ENCODE assay signal across 1 cellular context in genomic region chr1:8790478-8790877, GRCh38.
TF ChIP-seq lines count a peak whose summit lies in the region.

No MANE protein-coding gene starts in this region.

TF ChIP-seq in K562, 482 proteins besides CTCF, POLR2A, EP300 and RAD21 (continues in another document):
- TF ChIP-seq GABPA (tag; conservative IDR thresholded peaks at IDR 0.05; ENCODE audit: low read depth) (no peak), PURB (CRISPR knock-in tag; IDR thresholded peaks at IDR 0.05; ENCODE audit: low read depth) (no peak), CXXC5 (CRISPR knock-in tag; IDR thresholded peaks at IDR 0.05) (peak; percentile 53; the same call in 1 of the 2 replicates), ZNF583 (CRISPR knock-in tag; IDR thresholded peaks at IDR 0.05) (no peak), TEAD4 (IDR thresholded peaks at IDR 0.05; ENCODE audit: low read length) (peak; percentile 54; the same call in 1 of the 2 replicates), TEAD4 (CRISPR knock-in tag; IDR thresholded peaks at IDR 0.05; ENCODE audit: borderline replicate concordance) (no peak), ZC3H4 (CRISPR knock-in tag; IDR thresholded peaks at IDR 0.05; ENCODE audit: borderline replicate concordance) (no peak), ZNF436 (CRISPR knock-in tag; IDR thresholded peaks at IDR 0.05) (no peak), NFE2 (IDR thresholded peaks at IDR 0.05; ENCODE audit: low read depth) (no peak), ZNF75A (CRISPR knock-in tag; IDR thresholded peaks at IDR 0.05) (no peak), SNAPC5 (CRISPR knock-in tag; IDR thresholded peaks at IDR 0.05) (no peak), ZEB2 (IDR thresholded peaks at IDR 0.05) (no peak), RERE (CRISPR knock-in tag; IDR thresholded peaks at IDR 0.05; ENCODE audit: borderline replicate concordance) (no peak), SRF (CRISPR knock-in tag; IDR thresholded peaks at IDR 0.05) (no peak), PTTG1 (tag; IDR thresholded peaks at IDR 0.05; ENCODE audit: low read depth) (no peak), ZBTB7A (IDR thresholded peaks at IDR 0.05; ENCODE audit: borderline replicate concordance, control insufficient read depth, low read depth, low read length) (no peak), RB1 (IDR thresholded peaks at IDR 0.05; ENCODE audit: low read depth) (no peak), RBBP5 (IDR thresholded peaks at IDR 0.05; ENCODE audit: borderline replicate concordance, insufficient read depth, low read length, poor library complexity, severe bottlenecking) (peak; percentile 21), BHLHE40 (IDR thresholded peaks at IDR 0.05; ENCODE audit: low read length) (no peak), DMBX1 (CRISPR knock-in tag; IDR thresholded peaks at IDR 0.05; ENCODE audit: borderline replicate concordance) (peak; percentile 85; the same call in 1 of the 2 replicates), SMARCA5 (IDR thresholded peaks at IDR 0.05) (no peak), RNF2 (IDR thresholded peaks at IDR 0.05) (no peak), REST (CRISPR knock-in tag; IDR thresholded peaks at IDR 0.05; ENCODE audit: low read depth) (no peak), SAFB2 (IDR thresholded peaks at IDR 0.05; ENCODE audit: borderline replicate concordance, low read depth, low read length, severe bottlenecking) (no peak), HDAC6 (IDR thresholded peaks at IDR 0.05; ENCODE audit: low read depth, low read length) (no peak), ZNF347 (CRISPR knock-in tag; IDR thresholded peaks at IDR 0.05; ENCODE audit: low read depth) (no peak), POLR2AphosphoS2 (IDR thresholded peaks at IDR 0.05; ENCODE audit: low read length) (no peak), POLR2AphosphoS5 (IDR thresholded peaks at IDR 0.05; ENCODE audit: control insufficient read depth, insufficient read depth, low read depth, low read length) (peak; percentile 28; the same call in 1 of the 2 replicates), TCF7 (IDR thresholded peaks at IDR 0.05; ENCODE audit: borderline replicate concordance) (no peak), ZNF212 (CRISPR knock-in tag; IDR thresholded peaks at IDR 0.05) (no peak), SREBF1 (IDR thresholded peaks at IDR 0.05; ENCODE audit: borderline replicate concordance, low read depth, low read length) (no peak), ADNP (tag; IDR thresholded peaks at IDR 0.05) (0 out of 2 replicates have a peak, but pooled peaks have one; percentile 13), KDM4B (IDR thresholded peaks at IDR 0.05; ENCODE audit: borderline replicate concordance in 2 of 2, low read depth in 1 of 2) (no peak), MCM3 (IDR thresholded peaks at IDR 0.05) (no peak), NCOR1 (IDR thresholded peaks at IDR 0.05) (peak; percentile 32; the same call in 1 of the 2 replicates), TOE1 (IDR thresholded peaks at IDR 0.05; ENCODE audit: borderline replicate concordance) (0 out of 2 replicates have a peak, but pooled peaks have one; percentile 5), TOE1 (CRISPR knock-in tag; IDR thresholded peaks at IDR 0.05; ENCODE audit: borderline replicate concordance, low read depth) (no peak), CBFA2T3 (IDR thresholded peaks at IDR 0.05) (peak; percentile 68), ZZZ3 (IDR thresholded peaks at IDR 0.05) (peak; percentile 15; the same call in 1 of the 2 replicates), HDAC1 (IDR thresholded peaks at IDR 0.05) (0 out of 4 replicates have a peak, but pooled peaks of 1 of the 2 experiments have one; percentile 10), HDAC3 (IDR thresholded peaks at IDR 0.05; ENCODE audit: borderline replicate concordance, partially characterized antibody) (no peak), SMARCE1 (IDR thresholded peaks at IDR 0.05) (peak; percentile 36; the same call in 1 of the 2 replicates), MCM2 (IDR thresholded peaks at IDR 0.05; ENCODE audit: low read depth) (no peak), MECOM (CRISPR knock-in tag; IDR thresholded peaks at IDR 0.05) (no peak), ZNF175 (CRISPR knock-in tag; IDR thresholded peaks at IDR 0.05; ENCODE audit: low read depth) (peak; percentile 47; the same call in 1 of the 2 replicates), CHCHD3 (CRISPR knock-in tag; IDR thresholded peaks at IDR 0.05) (no peak), L3MBTL2 (IDR thresholded peaks at IDR 0.05) (peak; percentile 23; the same call in 1 of the 2 replicates), ZBTB8A (IDR thresholded peaks at IDR 0.05; ENCODE audit: partially characterized antibody) (no peak), STAT5A (IDR thresholded peaks at IDR 0.05; ENCODE audit: borderline replicate concordance, low read length) (no peak; the same call in 1 of the 2 replicates), JUND (IDR thresholded peaks at IDR 0.05; ENCODE audit: borderline replicate concordance, low read depth, low read length) (no peak), JUND (tag; IDR thresholded peaks at IDR 0.05; ENCODE audit: borderline replicate concordance, low read depth, low read length) (no peak), ETV1 (tag; conservative IDR thresholded peaks at IDR 0.05; ENCODE audit: low read depth) (no peak), NBN (IDR thresholded peaks at IDR 0.05; ENCODE audit: low read depth) (no peak), ZNF740 (CRISPR knock-in tag; IDR thresholded peaks at IDR 0.05) (no peak), ZNF740 (tag; IDR thresholded peaks at IDR 0.05) (no peak), KLF6 (CRISPR knock-in tag; IDR thresholded peaks at IDR 0.05; ENCODE audit: borderline replicate concordance) (no peak), CREB3L1 (IDR thresholded peaks at IDR 0.05; ENCODE audit: borderline replicate concordance, low read depth) (no peak), HDAC8 (tag; IDR thresholded peaks at IDR 0.05) (no peak), NRF1 (conservative IDR thresholded peaks at IDR 0.05 in 1 of 2, IDR thresholded peaks at IDR 0.05 in 1 of 2) (peak; percentile 24 to 47; a peak in 1 of 4 replicates)
- TF ChIP-seq, protein P1, sequence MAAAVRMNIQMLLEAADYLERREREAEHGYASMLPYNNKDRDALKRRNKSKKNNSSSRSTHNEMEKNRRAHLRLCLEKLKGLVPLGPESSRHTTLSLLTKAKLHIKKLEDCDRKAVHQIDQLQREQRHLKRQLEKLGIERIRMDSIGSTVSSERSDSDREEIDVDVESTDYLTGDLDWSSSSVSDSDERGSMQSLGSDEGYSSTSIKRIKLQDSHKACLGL (CRISPR knock-in tag; IDR thresholded peaks at IDR 0.05; ENCODE audit: borderline replicate concordance, poor library complexity, severe bottlenecking) = no peak
- TF ChIP-seq, protein P2, sequence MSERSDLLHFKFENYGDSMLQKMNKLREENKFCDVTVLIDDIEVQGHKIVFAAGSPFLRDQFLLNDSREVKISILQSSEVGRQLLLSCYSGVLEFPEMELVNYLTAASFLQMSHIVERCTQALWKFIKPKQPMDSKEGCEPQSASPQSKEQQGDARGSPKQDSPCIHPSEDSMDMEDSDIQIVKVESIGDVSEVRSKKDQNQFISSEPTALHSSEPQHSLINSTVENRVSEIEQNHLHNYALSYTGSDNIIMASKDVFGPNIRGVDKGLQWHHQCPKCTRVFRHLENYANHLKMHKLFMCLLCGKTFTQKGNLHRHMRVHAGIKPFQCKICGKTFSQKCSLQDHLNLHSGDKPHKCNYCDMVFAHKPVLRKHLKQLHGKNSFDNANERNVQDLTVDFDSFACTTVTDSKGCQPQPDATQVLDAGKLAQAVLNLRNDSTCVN (CRISPR knock-in tag; IDR thresholded peaks at IDR 0.05) = no peak
- TF ChIP-seq, protein P3, sequence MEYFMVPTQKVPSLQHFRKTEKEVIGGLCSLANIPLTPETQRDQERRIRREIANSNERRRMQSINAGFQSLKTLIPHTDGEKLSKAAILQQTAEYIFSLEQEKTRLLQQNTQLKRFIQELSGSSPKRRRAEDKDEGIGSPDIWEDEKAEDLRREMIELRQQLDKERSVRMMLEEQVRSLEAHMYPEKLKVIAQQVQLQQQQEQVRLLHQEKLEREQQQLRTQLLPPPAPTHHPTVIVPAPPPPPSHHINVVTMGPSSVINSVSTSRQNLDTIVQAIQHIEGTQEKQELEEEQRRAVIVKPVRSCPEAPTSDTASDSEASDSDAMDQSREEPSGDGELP (CRISPR knock-in tag; IDR thresholded peaks at IDR 0.05; ENCODE audit: borderline replicate concordance) = no peak
- TF ChIP-seq, protein P4, sequence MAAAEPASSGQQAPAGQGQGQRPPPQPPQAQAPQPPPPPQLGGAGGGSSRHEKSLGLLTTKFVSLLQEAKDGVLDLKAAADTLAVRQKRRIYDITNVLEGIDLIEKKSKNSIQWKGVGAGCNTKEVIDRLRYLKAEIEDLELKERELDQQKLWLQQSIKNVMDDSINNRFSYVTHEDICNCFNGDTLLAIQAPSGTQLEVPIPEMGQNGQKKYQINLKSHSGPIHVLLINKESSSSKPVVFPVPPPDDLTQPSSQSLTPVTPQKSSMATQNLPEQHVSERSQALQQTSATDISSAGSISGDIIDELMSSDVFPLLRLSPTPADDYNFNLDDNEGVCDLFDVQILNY (CRISPR knock-in tag; IDR thresholded peaks at IDR 0.05) = no peak
